Comparison of ENCODE assay signal across 12 cellular contexts in the genomic region with DNA sequence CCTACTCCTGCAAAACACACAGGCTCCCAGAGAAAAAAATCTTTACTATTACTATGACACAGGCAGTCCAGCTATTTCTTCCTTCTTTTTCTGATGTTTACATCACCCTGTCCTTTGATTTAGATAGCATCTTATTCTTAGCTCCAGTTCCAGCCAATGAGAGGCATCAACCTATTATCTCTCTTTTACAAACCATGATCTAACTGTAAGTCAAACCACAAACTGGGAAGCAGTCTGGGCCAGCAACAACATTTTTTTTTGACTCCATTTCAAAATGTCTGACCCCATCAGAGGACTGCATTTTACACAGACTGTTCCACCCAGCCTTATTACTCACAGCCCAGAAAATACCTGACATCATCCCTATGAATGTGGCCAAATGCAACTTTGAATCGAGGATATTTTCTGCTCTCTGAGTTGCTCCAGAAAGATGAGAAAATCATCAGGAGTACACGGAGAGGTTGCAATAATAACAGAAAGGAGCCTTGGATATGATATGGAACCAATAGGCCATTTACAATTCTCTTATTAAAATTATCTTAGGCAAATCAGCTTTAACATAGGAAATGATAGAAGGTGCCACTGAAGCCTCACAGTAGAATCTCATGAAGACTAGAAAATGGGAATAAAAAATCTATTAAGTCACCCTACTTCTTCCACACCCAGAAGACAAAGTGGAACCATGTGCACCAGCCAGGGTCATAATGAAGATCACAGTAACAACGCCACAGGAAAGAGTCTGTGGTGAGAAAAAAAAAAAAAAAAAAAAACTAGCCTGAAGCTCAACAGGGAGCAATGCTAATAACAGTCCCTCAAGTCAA. TPM values are rescaled to one million over a fixed set of nuclear protein-coding genes. Genes with fewer than 3 reads are reported as not detected.
A peak's percentile ranks its signal among the peaks of the same experiment; 100 is the strongest.
DNase-seq lines count a peak whose midpoint lies in the region; ATAC-seq and TF ChIP-seq lines count a peak whose summit lies in the region.
"Had no signal": no experiment of that assay in that cellular context is flagged by ENCODE, and none has a peak within 500 bp of the region (broad histone marks: within the 10 kb centered on the region; RNA-seq: fewer than 3 reads in every experiment).

No MANE protein-coding gene starts in this region.

- H3K9me3 ChIP-seq in thoracic aorta (no peaks in the 10 kb centered on the region), sigmoid colon (no peaks in the 10 kb centered on the region)
- H3K9me3 ChIP-seq: testis had no signal

- TF ChIP-seq CTCF in fibroblast of mammary gland (conservative IDR thresholded peaks at IDR 0.05; ENCODE audit: control insufficient read depth, insufficient read depth, low read depth, low read length): no peak
- no peak for TF ChIP-seq CTCF in thoracic aorta (IDR thresholded peaks at IDR 0.05)
- no peak for TF ChIP-seq CTCF in sigmoid colon (IDR thresholded peaks at IDR 0.05)

- H3K4me3 ChIP-seq in fibroblast of mammary gland (ENCODE audit: control insufficient read depth, low read depth, low read length) (no peak overlapping the region), thoracic aorta (peak overlapping the region; percentile 59), sigmoid colon (peak overlapping the region in 1 of 4 donors; percentile 24)
- H3K4me3 ChIP-seq: cardiac muscle cell, testis had no signal

- H3K27ac ChIP-seq in thoracic aorta: peak overlapping the region; percentile 80 to 81
- no peak overlapping the region for H3K27ac ChIP-seq in sigmoid colon
- H3K27ac ChIP-seq: cardiac muscle cell, testis had no signal

- H3K27ac Mint-ChIP-seq in T-helper 2 cell treated with Interferon-gamma antibody and Interleukin-4, amounts not matched to agents 5 μg/mL and 100 μg/mL, for 36 hours: no peak overlapping the region

- peaks cover 4% of the 10 kb centered on the region for H3K36me3 Mint-ChIP-seq in T-helper 2 cell treated with Interferon-gamma antibody and Interleukin-4, amounts not matched to agents 5 μg/mL and 100 μg/mL, for 36 hours (ENCODE audit: low read depth)

- WGBS in sigmoid colon, 2 donors: 48 to 54% methylated on average over 3 of the region's 3 CpGs

- H3K27me3 ChIP-seq in thoracic aorta (replicated peaks; ENCODE audit: insufficient read depth) (no peaks in the 10 kb centered on the region), sigmoid colon (no peaks in the 10 kb centered on the region)
- H3K27me3 ChIP-seq: testis had no signal

- no peaks in the 10 kb centered on the region for H3K36me3 ChIP-seq in thoracic aorta
- peaks cover 0 to 10% (median 1%) of the 10 kb centered on the region in 4 donors for H3K36me3 ChIP-seq in sigmoid colon
- H3K36me3 ChIP-seq: cardiac muscle cell had no signal

- H3K9me3 Mint-ChIP-seq in T-helper 2 cell treated with Interferon-gamma antibody and Interleukin-4, amounts not matched to agents 5 μg/mL and 100 μg/mL, for 36 hours: no peaks in the 10 kb centered on the region
- H3K9me3 Mint-ChIP-seq: neural crest cell had no signal

- TF ChIP-seq EP300 in sigmoid colon (IDR thresholded peaks at IDR 0.05): no peak

- peaks cover 11% of the 10 kb centered on the region for H3K4me1 Mint-ChIP-seq in T-helper 2 cell treated with Interferon-gamma antibody and Interleukin-4, amounts not matched to agents 5 μg/mL and 100 μg/mL, for 36 hours (ENCODE audit: low read depth)

- no peak for DNase-seq in T-helper 2 cell treated with Interferon-gamma antibody and Interleukin-4, amounts not matched to agents 5 μg/mL and 100 μg/mL, for 36 hours (ENCODE audit: low spot score)
- DNase-seq in T-helper 2 cell (no peak), RPMI7951 (ENCODE audit: low read depth) (peak; percentile 62), fibroblast of mammary gland (ENCODE audit: low read depth) (peak; percentile 94), thoracic aorta (ENCODE audit: low spot score) (no peak), sigmoid colon (no peak), posterior cingulate gyrus (no peak), NCI-H1436 (lab: John Stamatoyannopoulos, UW) (no peak)

- peaks cover 5 to 24% of the 10 kb centered on the region in 2 donors for H3K4me1 ChIP-seq in thoracic aorta (ENCODE audit: control insufficient read depth in 1 of 2, low read depth in 2 of 2)
- H3K4me1 ChIP-seq in sigmoid colon: peaks cover 0 to 4% (median 0%) of the 10 kb centered on the region in 4 donors
- H3K4me1 ChIP-seq: testis had no signal

- peak; percentile 95 for ATAC-seq in thoracic aorta (ENCODE audit: insufficient number of reproducible peaks, low FRiP score, low read depth)

- TF ChIP-seq POLR2A in sigmoid colon (IDR thresholded peaks at IDR 0.05): no peak

- H3K4me3 Mint-ChIP-seq in T-helper 2 cell treated with Interferon-gamma antibody and Interleukin-4, amounts not matched to agents 5 μg/mL and 100 μg/mL, for 36 hours: peak overlapping the region; percentile 6
- H3K4me3 Mint-ChIP-seq: neural crest cell had no signal

- H3K27me3 Mint-ChIP-seq in T-helper 2 cell treated with Interferon-gamma antibody and Interleukin-4, amounts not matched to agents 5 μg/mL and 100 μg/mL, for 36 hours (ENCODE audit: low read depth): no peaks in the 10 kb centered on the region

- intact Hi-C loops in sigmoid colon (cut with DNase I) (loop anchor here (1.0 kb wide), 1 partner anchor 193 kb away; no protein-coding TSS in a partner anchor), posterior cingulate gyrus (cut with DNase I) (loop anchor here (1.0 kb wide), 1 partner anchor 119 kb away; no protein-coding TSS in a partner anchor)

RNA-seq across cellular contexts. Expression of gene TBRG1, which starts 21.2 kb away (rescaled TPM):
- total RNA-seq in RPMI7951 (2014; rRNA removed; shearing (Covaris generic)): 16.2 and 19.3 TPM in 2 replicates
- total RNA-seq in thoracic aorta (10 to 100 TPM; 30.3 to 57.8 TPM), sigmoid colon (10 to 100 TPM; 26.0 to 41.0 (median 30.3) TPM)
- 10 to 100 TPM; 14.4 to 24.4 (median 22.7) TPM for polyA plus RNA-seq in sigmoid colon

RNA-seq across cellular contexts. Expression of gene SIAE, which starts 29.7 kb away (rescaled TPM):
- total RNA-seq in RPMI7951 (2014; rRNA removed; shearing (Covaris generic)): 6.7 and 12.0 TPM in 2 replicates
- total RNA-seq in thoracic aorta: 10 to 100 TPM in 1 of 2 donors, 1 to 10 TPM in 1; 9.7 to 20.0 TPM
- 1 to 10 TPM; 2.5 to 7.2 (median 4.3) TPM for total RNA-seq in sigmoid colon
- polyA plus RNA-seq in sigmoid colon: 10 to 100 TPM; 13.2 to 62.2 (median 24.7) TPM

RNA-seq across cellular contexts. Expression of gene SPA17, which starts 29.9 kb away (rescaled TPM):
- total RNA-seq in RPMI7951 (2014; rRNA removed; shearing (Covaris generic)): 21.7 and 27.3 TPM in 2 replicates
- 1 to 10 TPM; 3.9 to 6.4 TPM for total RNA-seq in thoracic aorta
- 1 to 10 TPM; 2.3 to 7.1 (median 5.2) TPM for total RNA-seq in sigmoid colon
- polyA plus RNA-seq in sigmoid colon: 10 to 100 TPM; 12.6 to 23.8 (median 15.6) TPM

RNA-seq across cellular contexts. Expression of gene PANX3, which starts 32.6 kb away (rescaled TPM):
- total RNA-seq in RPMI7951 (2014; rRNA removed; shearing (Covaris generic)): not detected in 2 replicates
- total RNA-seq in thoracic aorta: not detected
- total RNA-seq in sigmoid colon: not detected
- not detected for polyA plus RNA-seq in sigmoid colon
- total RNA-seq: cardiac muscle cell, neural crest cell, SK-MEL-5 had no signal
- polyA plus RNA-seq: cardiac muscle cell had no signal

Comparison
In these comparisons a context has a peak if more than half of its experiments do, and no peak if none do; other contexts are left out.
1. DNase-seq: peak in RPMI7951 (single experiment) and fibroblast of mammary gland (single experiment); none in T-helper 2 cell treated with Interferon-gamma antibody and Interleukin-4, amounts not matched to agents 5 μg/mL and 100 μg/mL, for 36 hours (single experiment), T-helper 2 cell (0 of 5), thoracic aorta (single experiment), sigmoid colon (single experiment), posterior cingulate gyrus (0 of 10) and NCI-H1436 (single experiment).
2. H3K27ac ChIP-seq: peak in thoracic aorta (2 of 2); none in sigmoid colon (0 of 4).